8 cellular contexts compared by ENCODE assay signal in genomic region chr12:110282343-110282860, GRCh38. TPM values are rescaled to one million over a fixed set of nuclear protein-coding genes. Genes with fewer than 3 reads are reported as not detected.
A peak's percentile ranks its signal among the peaks of the same experiment; 100 is the strongest.
DNase-seq lines count a peak whose midpoint lies in the region; ATAC-seq and TF ChIP-seq lines count a peak whose summit lies in the region.

No MANE protein-coding gene starts in this region.

- no peaks in the 10 kb centered on the region for H3K27me3 ChIP-seq in AG04450 (ENCODE audit: control insufficient read depth, insufficient read depth, low read length)

- WGBS in mesodermal cell (ENCODE audit: insufficient coverage in 2 of 2), 2 experiments = 0% methylated on average over 2 to 4 of the region's 7 CpGs

- H3K27ac ChIP-seq in AG04450 (ENCODE audit: low read depth, low read length) (peak overlapping the region; percentile 32), mesodermal cell (ENCODE audit: low read depth, low read length, severe bottlenecking) (peak overlapping the region; percentile 98)

- no peak for TF ChIP-seq CTCF in AG04450 (IDR thresholded peaks at IDR 0.05; ENCODE audit: low read depth, low read length)
- no peak for TF ChIP-seq CTCF in astrocyte of the cerebellum (IDR thresholded peaks at IDR 0.05; ENCODE audit: low read depth, low read length, missing control alignments)

- H3K9me3 ChIP-seq in AG04450 (ENCODE audit: control insufficient read depth, insufficient read depth, low read length) = no peaks in the 10 kb centered on the region
- no peaks in the 10 kb centered on the region for H3K9me3 ChIP-seq in mesodermal cell (ENCODE audit: control insufficient read depth, low read length)

- ATAC-seq in HG03135 (IDR thresholded peaks at IDR 0.05; ENCODE audit: unreplicated experiment) (peak; percentile 1), HG02588 (IDR thresholded peaks at IDR 0.05; ENCODE audit: unreplicated experiment) (no peak)

- CTCF ChIA-PET in AG04450 (lab: Charles Lee) = interaction anchor here (0.6 to 1.1 kb wide), 2 partner anchors 149 to 228 kb away, joined by 3 to 4 read pairs; no protein-coding TSS in a partner anchor

- H3K4me3 ChIP-seq in AG04450 (ENCODE audit: low read depth, low read length) (peak overlapping the region; percentile 90), astrocyte of the cerebellum (ENCODE audit: low read depth, low read length) (peak overlapping the region; percentile 67), mesodermal cell (ENCODE audit: extremely low read depth, insufficient read depth, low read length, poor library complexity, severe bottlenecking) (peak overlapping the region; percentile 86)

- peaks cover 25% of the 10 kb centered on the region for H3K4me1 ChIP-seq in mesodermal cell (ENCODE audit: control insufficient read depth, insufficient read depth, low read length, poor library complexity, severe bottlenecking)

- DNase-seq in AG04450 (ENCODE audit: low read depth, low spot score) = no peak
- no peak for DNase-seq in astrocyte of the cerebellum (ENCODE audit: low read depth)
- DNase-seq in stimulated activated CD4-positive, alpha-beta T cell treated with anti-CD3 and anti-CD28 coated beads, Interleukin-2, amount 100 ng/mL, for 48 hours = no peak
- no peak for DNase-seq in NCI-H748 (lab: John Stamatoyannopoulos, UW; ENCODE audit: unreplicated experiment)
- no peak for DNase-seq in NCI-H524 (lab: John Stamatoyannopoulos, UW)

- in situ Hi-C loops in astrocyte of the cerebellum (cut with HindIII; ENCODE audit: low sequenced_read_pairs) = no loop called here

- peaks cover 45% of the 10 kb centered on the region for H3K36me3 ChIP-seq in mesodermal cell (ENCODE audit: control insufficient read depth, insufficient read depth, low read length)

- POLR2A ChIA-PET in AG04450 (lab: Yijun Ruan, JAX) = interaction anchor here (0.6 to 4.6 kb wide), 9 partner anchors 12 to 147 kb away, joined by 3 to 40 read pairs (median 3); no protein-coding TSS in a partner anchor

RNA-seq across cellular contexts. Expression of gene ATP2A2, which starts 1.4 kb away (rescaled TPM):
- polyA plus RNA-seq in AG04450 (2011; rRNA removed) = 139 and 143 TPM in 2 replicates
- 191 and 196 TPM in 2 replicates for polyA minus RNA-seq in AG04450 (2011; rRNA and poly(A)+ RNA removed)
- polyA plus RNA-seq in mesodermal cell (2013, experiment 1 of 2) = 153 TPM
- 141 TPM for polyA plus RNA-seq in mesodermal cell (2013, experiment 2 of 2)
